8 cellular contexts compared by ENCODE assay signal in genomic region chr6:16332175-16332542, GRCh38.
DNase-seq lines count a peak whose midpoint lies in the region; ATAC-seq and TF ChIP-seq lines count a peak whose summit lies in the region.

No MANE protein-coding gene starts in this region.

- no peak overlapping the region for H3K27ac Mint-ChIP-seq in CD8-positive, alpha-beta T cell

- DNase-seq in CD8-positive, alpha-beta T cell = peak; percentile 61 to 86 (median 80)
- DNase-seq in NCI-H526 (lab: John Stamatoyannopoulos, UW) (peak; percentile 87 to 90), dorsolateral prefrontal cortex (peak; percentile 69 to 90 (median 84)), lower lobe of right lung (peak; percentile 75)
- peak; percentile 63 to 86 for DNase-seq in activated CD4-positive, alpha-beta T cell treated with anti-CD3 and anti-CD28 coated beads, Interleukin-2, amount 50 U/mL, for 24 hours (ENCODE audit: low read depth in 1 of 2, low spot score in 1 of 2)
- peak; percentile 62 for DNase-seq in stimulated activated CD8-positive, alpha-beta memory T cell treated with anti-CD3 and anti-CD28 coated beads, Interleukin-12 subunit alpha, Interleukin-12 subunit beta, amount 100 ng/mL, for 4 hours (ENCODE audit: low read depth)

- H3K27ac ChIP-seq in CD8-positive, alpha-beta T cell (ENCODE audit: low read depth, low read length) = no peak overlapping the region
- H3K27ac ChIP-seq in dorsolateral prefrontal cortex (peak overlapping the region in 54 of 59 donors; percentile 9 to 89 (median 66)), lower lobe of right lung (no peak overlapping the region)

- no peaks in the 10 kb centered on the region for H3K9me3 ChIP-seq in CD8-positive, alpha-beta T cell (ENCODE audit: low read length)
- no peaks in the 10 kb centered on the region for H3K9me3 ChIP-seq in lower lobe of right lung

- H3K4me3 ChIP-seq in CD8-positive, alpha-beta T cell (ENCODE audit: low read depth, low read length) = peak overlapping the region; percentile 27
- H3K4me3 ChIP-seq in dorsolateral prefrontal cortex = peak overlapping the region in 40 of 59 donors; percentile 0 to 47 (median 26)
- H3K4me3 ChIP-seq in lower lobe of right lung = no peak overlapping the region

- no peaks in the 10 kb centered on the region for H3K36me3 ChIP-seq in CD8-positive, alpha-beta T cell (ENCODE audit: insufficient read depth, low read length)
- peaks cover 13% of the 10 kb centered on the region for H3K36me3 ChIP-seq in lower lobe of right lung

- peak; percentile 97 for ATAC-seq in CD8-positive, alpha-beta T cell
- ATAC-seq in GM19328 (IDR thresholded peaks at IDR 0.05; ENCODE audit: unreplicated experiment) (peak; percentile 81), HG03432 (IDR thresholded peaks at IDR 0.05; ENCODE audit: unreplicated experiment) (peak; percentile 85), lower lobe of right lung (peak; percentile 92 to 94)

- no peak overlapping the region for H3K4me3 Mint-ChIP-seq in CD8-positive, alpha-beta T cell

- H3K36me3 Mint-ChIP-seq in CD8-positive, alpha-beta T cell = peaks cover 9% of the 10 kb centered on the region

- CTCF ChIA-PET in CD8-positive, alpha-beta T cell (lab: Charles Lee) = interaction anchor here (0.5 to 9.3 kb wide), 38 partner anchors 8 to 1097 kb away, joined by 3 to 168 read pairs (median 3); no protein-coding TSS in a partner anchor

- TF ChIP-seq CTCF in CD8-positive, alpha-beta T cell (IDR thresholded peaks at IDR 0.05) = peak; percentile 67
- TF ChIP-seq CTCF in dorsolateral prefrontal cortex (IDR thresholded peaks at IDR 0.05 in 54 of 56, conservative IDR thresholded peaks at IDR 0.05 in 2 of 56; ENCODE audit: low read depth in 1 of 56, partially characterized antibody in 56 of 56) = peak; percentile 87 to 98 (median 94)
- TF ChIP-seq CTCF in lower lobe of right lung (IDR thresholded peaks at IDR 0.05) = peak; percentile 90

- H3K4me1 ChIP-seq in CD8-positive, alpha-beta T cell (ENCODE audit: insufficient read depth, low read length) = peaks cover 10% of the 10 kb centered on the region
- peaks cover 39% of the 10 kb centered on the region for H3K4me1 ChIP-seq in lower lobe of right lung

- no peaks in the 10 kb centered on the region for H3K27me3 Mint-ChIP-seq in CD8-positive, alpha-beta T cell (ENCODE audit: low read depth)

- H3K4me1 Mint-ChIP-seq in CD8-positive, alpha-beta T cell (ENCODE audit: low read depth) = no peaks in the 10 kb centered on the region

- H3K27me3 ChIP-seq in CD8-positive, alpha-beta T cell (ENCODE audit: insufficient read depth, low read length) = no peaks in the 10 kb centered on the region
- H3K27me3 ChIP-seq in dorsolateral prefrontal cortex (no peaks in the 10 kb centered on the region), lower lobe of right lung (ENCODE audit: low read depth) (no peaks in the 10 kb centered on the region)

- POLR2A ChIA-PET in CD8-positive, alpha-beta T cell (lab: Charles Lee) = interaction anchor here (0.7 to 1.7 kb wide), 5 partner anchors 9 to 436 kb away, joined by 3 to 8 read pairs (median 3); no protein-coding TSS in a partner anchor

- intact Hi-C loops in CD8-positive, alpha-beta T cell (cut with DNase I, micrococcal nuclease) = loop anchor here (1.0 to 10.0 kb wide), 13 partner anchors 16 to 1823 kb away; partner anchors contain the start of genes KDM1B (in 1 of the 2) and TPMT (in 1 of the 2)
- intact Hi-C loops in dorsolateral prefrontal cortex (cut with DNase I) = loop anchor here (2.0 to 10.0 kb wide), 10 partner anchors 45 to 753 kb away; partner anchors contain the start of genes ATXN1 (in 1 of the 2) and GMPR (in 1 of the 2)
- intact Hi-C loops in lower lobe of right lung (cut with DNase I) = no loop called here

- H3K9me3 Mint-ChIP-seq in CD8-positive, alpha-beta T cell = no peaks in the 10 kb centered on the region

Comparison
In these comparisons a context has a peak if more than half of its experiments do, and no peak if none do; other contexts are left out.
1. H3K27ac ChIP-seq: peak in dorsolateral prefrontal cortex (54 of 59); none in CD8-positive, alpha-beta T cell (single experiment) and lower lobe of right lung (single experiment).
2. Peak in every context shown above with its lines, with median percentiles within 50 percentile points of each other: ATAC-seq, DNase-seq and CTCF ChIP-seq.